37 cellular contexts compared by ENCODE assay signal in genomic region chr3:5728085-5728484, GRCh38.
DNase-seq lines count a peak whose midpoint lies in the region; ATAC-seq, FAIRE-seq and TF ChIP-seq lines count a peak whose summit lies in the region.
"Had no signal": no experiment of that assay in that cellular context is flagged by ENCODE, and none has a peak within 500 bp of the region (broad histone marks: within the 10 kb centered on the region; RNA-seq: fewer than 3 reads in every experiment).

No MANE protein-coding gene starts in this region.

- no peak for FAIRE-seq in K562 (lab: Jason Lieb, UNC)
- FAIRE-seq: A204.1, A549, D721Med had no signal

- no peak for TF ChIP-seq CTCF in K562 (IDR thresholded peaks at IDR 0.05 in 2 of 3, conservative IDR thresholded peaks at IDR 0.05 in 1 of 3; ENCODE audit: insufficient read depth in 2 of 3, low read depth in 1 of 3, low read length in 3 of 3)
- no peak for TF ChIP-seq CTCF in endodermal cell (conservative IDR thresholded peaks at IDR 0.05)
- no peak for TF ChIP-seq CTCF in nephron progenitor cell (IDR thresholded peaks at IDR 0.05)

- H3K79me1 ChIP-seq in trophoblast cell (ENCODE audit: low read length): no peaks in the 10 kb centered on the region

- H3K27ac ChIP-seq in K562 (ENCODE audit: extremely low read depth, low read depth, low read length): no peak overlapping the region
- no peak overlapping the region for H3K27ac ChIP-seq in endodermal cell (ENCODE audit: low read depth, low read length)
- H3K27ac ChIP-seq in trophoblast cell (ENCODE audit: low read depth, low read length): no peak overlapping the region
- H3K27ac ChIP-seq: 22Rv1; A549; BLaER1; BLaER1 treated with 17β-estradiol and CSF1 and Interleukin-3, amounts not matched to agents 10 nM and 100 nM; C4-2B had no signal

- no peaks in the 10 kb centered on the region for H3K36me3 Mint-ChIP-seq in endodermal cell (ENCODE audit: low read depth)
- no peaks in the 10 kb centered on the region for H3K36me3 Mint-ChIP-seq in nephron progenitor cell (ENCODE audit: low read depth)
- H3K36me3 Mint-ChIP-seq: CD14-positive monocyte; CD4-positive, alpha-beta memory T cell; CD4-positive, CD25-positive, alpha-beta regulatory T cell; CD8-positive, alpha-beta memory T cell; CD8-positive, alpha-beta T cell had no signal

- in situ Hi-C loops in K562 (cut with MboI): no loop called here

- BruUV-seq in K562 (replicated peaks; lab: Mats Ljungman, UMichigan): no TSS peak

- no peak overlapping the region for H2BK12ac ChIP-seq in trophoblast cell (ENCODE audit: low read length)

- intact Hi-C loops in K562 (cut with micrococcal nuclease): no loop called here

- H3K36me3 ChIP-seq in K562 (ENCODE audit: control insufficient read depth, insufficient read depth, low read length) (no peaks in the 10 kb centered on the region), endodermal cell (ENCODE audit: control insufficient read depth, insufficient read depth, low read length) (no peaks in the 10 kb centered on the region), trophoblast cell (ENCODE audit: control insufficient read depth in 1 of 2, insufficient read depth in 2 of 2, low read length in 2 of 2) (no peaks in the 10 kb centered on the region)
- H3K36me3 ChIP-seq: BE2C; BLaER1; BLaER1 treated with 17β-estradiol and CSF1 and Interleukin-3, amounts not matched to agents 10 nM and 100 nM had no signal

- H3K4me3 Mint-ChIP-seq in endodermal cell (no peak overlapping the region), nephron progenitor cell (no peak overlapping the region)
- H3K4me3 Mint-ChIP-seq: B cell; CD14-positive monocyte; CD4-positive, alpha-beta memory T cell; CD4-positive, alpha-beta T cell; CD4-positive, CD25-positive, alpha-beta regulatory T cell; CD8-positive, alpha-beta memory T cell; CD8-positive, alpha-beta T cell had no signal

- TF ChIP-seq RAD21 in K562 (CRISPR knock-in tag; conservative IDR thresholded peaks at IDR 0.05 in 1 of 2, IDR thresholded peaks at IDR 0.05 in 1 of 2): no peak

- H3K27me3 Mint-ChIP-seq in endodermal cell (ENCODE audit: insufficient read depth) (no peaks in the 10 kb centered on the region), nephron progenitor cell (ENCODE audit: low read depth, poor library complexity) (no peaks in the 10 kb centered on the region)
- H3K27me3 Mint-ChIP-seq: B cell; CD4-positive, alpha-beta memory T cell; CD4-positive, alpha-beta T cell; CD8-positive, alpha-beta memory T cell had no signal

- H3K4me3 ChIP-seq in K562: no peak overlapping the region
- H3K4me3 ChIP-seq in endodermal cell (ENCODE audit: low read length): no peak overlapping the region
- no peak overlapping the region for H3K4me3 ChIP-seq in trophoblast cell (ENCODE audit: low read depth, low read length)
- H3K4me3 ChIP-seq: A549; BLaER1; BLaER1 treated with 17β-estradiol and CSF1 and Interleukin-3, amounts not matched to agents 10 nM and 100 nM had no signal

- H3K27ac Mint-ChIP-seq in endodermal cell (no peak overlapping the region), nephron progenitor cell (peak overlapping the region; percentile 19)
- H3K27ac Mint-ChIP-seq: B cell; CD14-positive monocyte; CD4-positive, alpha-beta memory T cell; CD4-positive, alpha-beta T cell; CD8-positive, alpha-beta memory T cell; CD8-positive, alpha-beta T cell had no signal

- 55% methylated on average over 7 of the region's 7 CpGs for WGBS in K562 (ENCODE audit: insufficient coverage, low coverage, missing lambda C conversion rate)
- WGBS in endodermal cell (ENCODE audit: insufficient coverage in 1 of 2, insufficient read length in 1 of 2), 2 experiments: 94% methylated on average over 5 to 7 of the region's 7 CpGs
- WGBS in trophoblast cell (ENCODE audit: extremely low coverage, insufficient coverage, insufficient read length): no CpG with 5 or more reads among the region's 7 CpGs

- no peak overlapping the region for H3K14ac ChIP-seq in trophoblast cell (ENCODE audit: low read length)

- no peak overlapping the region for H2BK120ac ChIP-seq in trophoblast cell (ENCODE audit: insufficient read depth, low read length, poor library complexity)

- H3K9ac ChIP-seq in K562 (ENCODE audit: insufficient read depth in 1 of 2, low read depth in 2 of 2, low read length in 2 of 2): no peak overlapping the region
- no peak overlapping the region for H3K9ac ChIP-seq in endodermal cell (ENCODE audit: extremely low read depth, low read length, poor library complexity, severe bottlenecking)
- H3K9ac ChIP-seq in trophoblast cell (ENCODE audit: low read length): no peak overlapping the region
- H3K9ac ChIP-seq: BLaER1; BLaER1 treated with 17β-estradiol and CSF1 and Interleukin-3, amounts not matched to agents 10 nM and 100 nM had no signal

- no peaks in the 10 kb centered on the region for H3K9me3 ChIP-seq in K562 (replicated peaks; ENCODE audit: control insufficient read depth, insufficient read depth, low read depth, low read length)
- no peaks in the 10 kb centered on the region for H3K9me3 ChIP-seq in endodermal cell (ENCODE audit: control insufficient read depth, low read length)
- H3K9me3 ChIP-seq in trophoblast cell (ENCODE audit: insufficient read depth, low read depth, low read length): no peaks in the 10 kb centered on the region
- H3K9me3 ChIP-seq: A549; BE2C; BLaER1; BLaER1 treated with 17β-estradiol and CSF1 and Interleukin-3, amounts not matched to agents 10 nM and 100 nM; Caco-2 had no signal

- peak overlapping the region; percentile 22 for H4K91ac ChIP-seq in trophoblast cell (ENCODE audit: low read depth, low read length)

- CTCF ChIA-PET in K562 (lab: Yijun Ruan, JAX; ENCODE audit: low intra/inter-chr PET ratio): no interaction called here

- TF ChIP-seq EP300 in K562 (IDR thresholded peaks at IDR 0.05; ENCODE audit: low read length): no peak

- no peaks in the 10 kb centered on the region; a peak in 2 of 5 replicates for H3K4me1 ChIP-seq in K562 (replicated peaks in 1 of 2; ENCODE audit: control insufficient read depth in 2 of 2, insufficient read depth in 2 of 2, low read length in 2 of 2)
- no peaks in the 10 kb centered on the region for H3K4me1 ChIP-seq in endodermal cell (ENCODE audit: control insufficient read depth, insufficient read depth, low read length)
- H3K4me1 ChIP-seq in trophoblast cell (ENCODE audit: control insufficient read depth in 1 of 2, insufficient read depth in 2 of 2, low read length in 2 of 2): peaks cover 0 to 4% of the 10 kb centered on the region in 2 experiments
- H3K4me1 ChIP-seq: A549; BE2C; BLaER1; BLaER1 treated with 17β-estradiol and CSF1 and Interleukin-3, amounts not matched to agents 10 nM and 100 nM; Caco-2 had no signal

- H4K20me1 ChIP-seq in K562 (replicated peaks; ENCODE audit: control insufficient read depth, insufficient read depth, low read length): no peaks in the 10 kb centered on the region
- H4K20me1 ChIP-seq: BLaER1; BLaER1 treated with 17β-estradiol and CSF1 and Interleukin-3, amounts not matched to agents 10 nM and 100 nM had no signal

- H3K4ac ChIP-seq in trophoblast cell (ENCODE audit: low read depth, low read length): no peak overlapping the region

- POLR2A ChIA-PET in K562 (lab: Yijun Ruan, JAX): interaction anchor here (0.6 to 0.7 kb wide), 3 partner anchors 146 to 1235 kb away, joined by 3 to 4 read pairs (median 3); no protein-coding TSS in a partner anchor

- H3K9me3 Mint-ChIP-seq in endodermal cell (no peaks in the 10 kb centered on the region), nephron progenitor cell (no peaks in the 10 kb centered on the region)

- no peak overlapping the region for H3K23ac ChIP-seq in trophoblast cell (ENCODE audit: low read length)

- H3K18ac ChIP-seq in trophoblast cell (ENCODE audit: low read length): no peak overlapping the region

- H3K4me2 ChIP-seq in K562 (ENCODE audit: insufficient read depth, low read length) (no peak overlapping the region), trophoblast cell (ENCODE audit: low read length) (no peak overlapping the region)
- H3K4me2 ChIP-seq: A549; BLaER1; BLaER1 treated with 17β-estradiol and CSF1 and Interleukin-3, amounts not matched to agents 10 nM and 100 nM had no signal

- H4K8ac ChIP-seq in trophoblast cell (ENCODE audit: low read depth, low read length): no peak overlapping the region

- H3K79me2 ChIP-seq in K562 (ENCODE audit: control insufficient read depth, insufficient read depth, low read length) (no peaks in the 10 kb centered on the region), trophoblast cell (ENCODE audit: control insufficient read depth, insufficient read depth, low read length, poor library complexity) (no peaks in the 10 kb centered on the region)

- ATAC-seq in K562 (no peak), HG03196 (IDR thresholded peaks at IDR 0.05; ENCODE audit: unreplicated experiment) (no peak)
- ATAC-seq: A549; CD8-positive, alpha-beta T cell had no signal

- no peak overlapping the region for H2BK5ac ChIP-seq in trophoblast cell (ENCODE audit: low read depth, low read length, poor library complexity)

- H3K4me1 Mint-ChIP-seq in endodermal cell: peaks cover 12% of the 10 kb centered on the region
- no peaks in the 10 kb centered on the region for H3K4me1 Mint-ChIP-seq in nephron progenitor cell
- H3K4me1 Mint-ChIP-seq: B cell; CD4-positive, alpha-beta memory T cell; CD4-positive, CD25-positive, alpha-beta regulatory T cell; CD8-positive, alpha-beta memory T cell had no signal

- DNase-seq in K562 (ENCODE audit: extremely low read depth in 1 of 4, low spot score in 3 of 4): no peak
- DNase-seq in endodermal cell: peak; percentile 19
- no peak for DNase-seq in nephron progenitor cell
- no peak for DNase-seq in trophoblast cell
- no peak for DNase-seq in activated CD4-positive, alpha-beta T cell treated with anti-CD3 and anti-CD28 coated beads, Interleukin-2, amount 50 U/mL, for 1 hour
- DNase-seq in NCI-H748 treated with DMSO at 0.1 percent for 48 hours (lab: John Stamatoyannopoulos, UW): no peak
- DNase-seq in NCI-H146 treated with DMSO at 0.1 percent for 48 hours (lab: John Stamatoyannopoulos, UW; ENCODE audit: unreplicated experiment): no peak
- DNase-seq: 8988T; ACHN; AML-193; BE2C; C1 segment of cervical spinal cord; Caco-2; Calu3; CD4-positive, alpha-beta memory T cell; CD4-positive, alpha-beta T cell; CD4-positive, CD25-positive, alpha-beta regulatory T cell; CD8-positive, alpha-beta memory T cell; CD8-positive, alpha-beta T cell; COR-L47; DMS 273 treated with DMSO at 0.1 percent for 48 hours; DMS153; DMS53; DMS79; DMS79 treated with DMSO at 0.1 percent for 48 hours; DND-41; EL had no signal

- no peak overlapping the region for H4K12ac ChIP-seq in trophoblast cell (ENCODE audit: low read depth, low read length)

- TF ChIP-seq POLR2A in K562 (conservative IDR thresholded peaks at IDR 0.05): no peak

- H2AK5ac ChIP-seq in trophoblast cell (ENCODE audit: low read length): no peak overlapping the region

- no peaks in the 10 kb centered on the region for H3K9me1 ChIP-seq in K562 (ENCODE audit: control insufficient read depth, insufficient read depth, low read length)

- no peaks in the 10 kb centered on the region for H3K27me3 ChIP-seq in K562 (ENCODE audit: control insufficient read depth in 2 of 2, insufficient read depth in 2 of 2, low read length in 2 of 2)
- H3K27me3 ChIP-seq in endodermal cell (ENCODE audit: control insufficient read depth, insufficient read depth, low read length, poor library complexity, severe bottlenecking): no peaks in the 10 kb centered on the region
- no peaks in the 10 kb centered on the region for H3K27me3 ChIP-seq in trophoblast cell (ENCODE audit: insufficient read depth, low read length)
- H3K27me3 ChIP-seq: BE2C; BLaER1; BLaER1 treated with 17β-estradiol and CSF1 and Interleukin-3, amounts not matched to agents 10 nM and 100 nM had no signal

- H2AFZ ChIP-seq in K562 (ENCODE audit: low read depth, low read length) (no peak overlapping the region), trophoblast cell (ENCODE audit: insufficient read depth, low read length, poor library complexity) (no peak overlapping the region)
